In the genomic region with DNA sequence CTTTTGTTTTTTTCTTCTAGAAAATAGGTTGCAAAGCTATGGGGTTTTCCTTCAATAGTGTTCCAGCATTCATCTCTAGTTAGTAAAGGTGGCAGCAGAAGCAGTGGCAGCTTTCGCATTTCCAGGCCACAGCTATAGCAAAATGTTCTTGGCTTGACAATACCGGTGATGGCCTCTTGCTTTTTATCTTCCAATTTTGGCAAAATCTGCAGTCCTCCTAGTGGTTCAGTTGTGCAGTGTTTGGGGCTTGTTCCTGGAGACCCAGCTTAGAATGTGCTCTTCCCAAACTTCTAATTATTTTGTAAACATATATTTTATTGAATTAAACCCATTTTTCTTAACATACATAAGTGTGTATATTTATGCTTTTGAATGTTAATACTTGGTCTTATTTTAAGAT, we compare ENCODE assay signal across 14 cellular contexts.
DNase-seq lines count a peak whose midpoint lies in the region; ATAC-seq and TF ChIP-seq lines count a peak whose summit lies in the region.
"Had no signal": no experiment of that assay in that cellular context is flagged by ENCODE, and none has a peak within 500 bp of the region (broad histone marks: within the 10 kb centered on the region; RNA-seq: fewer than 3 reads in every experiment).

No MANE protein-coding gene starts in this region.

- H3K4me1 ChIP-seq in liver (ENCODE audit: control insufficient read depth in 4 of 4, insufficient read depth in 4 of 4, low read length in 3 of 4) = no peaks in the 10 kb centered on the region

- H3K9ac ChIP-seq in liver (ENCODE audit: low read depth in 1 of 2, low read length in 2 of 2) = no peak overlapping the region

- H3K27ac ChIP-seq in VCaP (no peak overlapping the region), liver (ENCODE audit: low read depth in 1 of 2, low read length in 2 of 2) (no peak overlapping the region)
- H3K27ac ChIP-seq: epithelial cell of prostate, skin epidermis had no signal

- DNase-seq in GM12864 (ENCODE audit: low read depth) (no peak), GM10248 (ENCODE audit: extremely low spot score) (no peak), H7 (no peak)
- DNase-seq in stimulated activated CD4-positive, alpha-beta T cell treated with anti-CD3 and anti-CD28 coated beads, Interleukin-4, amount 100 ng/mL, for 4 hours = no peak
- DNase-seq: amygdala; DMS79; GOT3; naive thymus-derived CD4-positive, alpha-beta T cell; NCI-H1105 treated with DMSO at 0.1 percent for 48 hours had no signal

- H3K36me3 ChIP-seq in liver (ENCODE audit: control insufficient read depth in 4 of 4, insufficient read depth in 3 of 4, low read depth in 1 of 4, low read length in 3 of 4) (no peaks in the 10 kb centered on the region), H7 (replicated peaks; ENCODE audit: control insufficient read depth, insufficient read depth, low read length) (no peaks in the 10 kb centered on the region)

- no peaks in the 10 kb centered on the region for H3K27me3 ChIP-seq in liver (ENCODE audit: control insufficient read depth in 4 of 4, insufficient read depth in 4 of 4, low read length in 3 of 4)
- no peaks in the 10 kb centered on the region for H3K27me3 ChIP-seq in H7 (ENCODE audit: control insufficient read depth, insufficient read depth, low read length)

- TF ChIP-seq RAD21 in liver (IDR thresholded peaks at IDR 0.05) = peak in 1 of 2 donors; percentile 46

- H3K4me3 ChIP-seq in GM12864 (ENCODE audit: low read depth, low read length) = no peak overlapping the region
- H3K4me3 ChIP-seq in liver (ENCODE audit: low read depth in 1 of 3, low read length in 3 of 3) = no peak overlapping the region
- no peak overlapping the region for H3K4me3 ChIP-seq in H7 (ENCODE audit: insufficient read depth, low read depth, low read length)
- H3K4me3 ChIP-seq: skin epidermis had no signal

- H3K9me3 ChIP-seq in liver (ENCODE audit: control insufficient read depth in 4 of 4, low read length in 3 of 4) = no peaks in the 10 kb centered on the region

- 84% methylated on average over 2 of the region's 2 CpGs for WGBS in liver

- peak; percentile 14 for TF ChIP-seq CTCF in GM12864 (IDR thresholded peaks at IDR 0.05; ENCODE audit: low read depth, low read length, missing control alignments)
- peak; percentile 51 for TF ChIP-seq CTCF in VCaP (conservative IDR thresholded peaks at IDR 0.05)
- TF ChIP-seq CTCF in liver (IDR thresholded peaks at IDR 0.05; ENCODE audit: low read depth, low read length, missing input control) = peak; percentile 17
- no peak for TF ChIP-seq CTCF in GM10248 (IDR thresholded peaks at IDR 0.05; ENCODE audit: control extremely low read depth, extremely low read depth, low read depth, missing control alignments)

- CTCF ChIA-PET in GM10248 (lab: Yijun Ruan, JAX) = interaction anchor here (1.8 kb wide), 1 partner anchor 14 kb away, joined by 5 read pairs; no protein-coding TSS in a partner anchor

- POLR2A ChIA-PET in GM10248 (lab: Yijun Ruan, JAX) = no interaction called here

- peak; percentile 72 for ATAC-seq in HG03354 (IDR thresholded peaks at IDR 0.05; ENCODE audit: poor library complexity, severe bottlenecking, unreplicated experiment)
- ATAC-seq: naive thymus-derived CD4-positive, alpha-beta T cell had no signal

TF ChIP-seq in liver, 16 proteins besides CTCF, POLR2A, EP300 and RAD21:
- TF ChIP-seq JUND (IDR thresholded peaks at IDR 0.05) (no peak), REST (IDR thresholded peaks at IDR 0.05) (no peak), HNF4G (IDR thresholded peaks at IDR 0.05) (no peak), GABPA (IDR thresholded peaks at IDR 0.05 in 1 of 2, conservative IDR thresholded peaks at IDR 0.05 in 1 of 2) (no peak), HNF4A (conservative IDR thresholded peaks at IDR 0.05) (no peak), FOXA1 (IDR thresholded peaks at IDR 0.05) (no peak), YY1 (IDR thresholded peaks at IDR 0.05) (no peak), NR2F2 (IDR thresholded peaks at IDR 0.05) (no peak), EGR1 (IDR thresholded peaks at IDR 0.05; ENCODE audit: low read depth in 2 of 2) (no peak), SP1 (IDR thresholded peaks at IDR 0.05) (no peak), FOXA2 (IDR thresholded peaks at IDR 0.05) (no peak), TAF1 (conservative IDR thresholded peaks at IDR 0.05) (no peak), RXRA (IDR thresholded peaks at IDR 0.05) (no peak)
- TF ChIP-seq, protein P1, sequence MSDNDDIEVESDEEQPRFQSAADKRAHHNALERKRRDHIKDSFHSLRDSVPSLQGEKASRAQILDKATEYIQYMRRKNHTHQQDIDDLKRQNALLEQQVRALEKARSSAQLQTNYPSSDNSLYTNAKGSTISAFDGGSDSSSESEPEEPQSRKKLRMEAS (IDR thresholded peaks at IDR 0.05) = no peak
- TF ChIP-seq, protein P2, sequence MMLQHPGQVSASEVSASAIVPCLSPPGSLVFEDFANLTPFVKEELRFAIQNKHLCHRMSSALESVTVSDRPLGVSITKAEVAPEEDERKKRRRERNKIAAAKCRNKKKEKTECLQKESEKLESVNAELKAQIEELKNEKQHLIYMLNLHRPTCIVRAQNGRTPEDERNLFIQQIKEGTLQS (IDR thresholded peaks at IDR 0.05) = no peak
- TF ChIP-seq, protein P3, sequence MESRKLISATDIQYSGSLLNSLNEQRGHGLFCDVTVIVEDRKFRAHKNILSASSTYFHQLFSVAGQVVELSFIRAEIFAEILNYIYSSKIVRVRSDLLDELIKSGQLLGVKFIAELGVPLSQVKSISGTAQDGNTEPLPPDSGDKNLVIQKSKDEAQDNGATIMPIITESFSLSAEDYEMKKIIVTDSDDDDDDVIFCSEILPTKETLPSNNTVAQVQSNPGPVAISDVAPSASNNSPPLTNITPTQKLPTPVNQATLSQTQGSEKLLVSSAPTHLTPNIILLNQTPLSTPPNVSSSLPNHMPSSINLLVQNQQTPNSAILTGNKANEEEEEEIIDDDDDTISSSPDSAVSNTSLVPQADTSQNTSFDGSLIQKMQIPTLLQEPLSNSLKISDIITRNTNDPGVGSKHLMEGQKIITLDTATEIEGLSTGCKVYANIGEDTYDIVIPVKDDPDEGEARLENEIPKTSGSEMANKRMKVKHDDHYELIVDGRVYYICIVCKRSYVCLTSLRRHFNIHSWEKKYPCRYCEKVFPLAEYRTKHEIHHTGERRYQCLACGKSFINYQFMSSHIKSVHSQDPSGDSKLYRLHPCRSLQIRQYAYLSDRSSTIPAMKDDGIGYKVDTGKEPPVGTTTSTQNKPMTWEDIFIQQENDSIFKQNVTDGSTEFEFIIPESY (IDR thresholded peaks at IDR 0.05) = no peak
